8 cellular contexts compared by ENCODE assay signal in genomic region chr7:127584648-127585043, GRCh38. TPM values are rescaled to one million over a fixed set of nuclear protein-coding genes. Genes with fewer than 3 reads are reported as not detected.
DNase-seq lines count a peak whose midpoint lies in the region; ATAC-seq and TF ChIP-seq lines count a peak whose summit lies in the region.

No MANE protein-coding gene starts in this region.

- no peak overlapping the region for H2BK20ac ChIP-seq in H9 (ENCODE audit: low read depth, low read length, poor library complexity, severe bottlenecking)

- peak overlapping the region in 2 of 3 experiments; percentile 74 to 95; a peak in 2 of 7 replicates for H3K27ac Mint-ChIP-seq in H9
- peak overlapping the region; percentile 48 for H3K27ac Mint-ChIP-seq in glutamatergic neuron (ENCODE audit: unreplicated experiment)

- no peak overlapping the region for H4K91ac ChIP-seq in H9 (ENCODE audit: insufficient read length, low read depth, low read length)

- H3K27ac ChIP-seq in H9 (ENCODE audit: insufficient read length, low read depth, low read length): no peak overlapping the region

- H3K9me3 Mint-ChIP-seq in H9 (no peaks in the 10 kb centered on the region), glutamatergic neuron (ENCODE audit: unreplicated experiment) (peaks cover 12% of the 10 kb centered on the region)

- H3K4ac ChIP-seq in H9 (ENCODE audit: low read depth, low read length): no peak overlapping the region

- no peaks in the 10 kb centered on the region for H3K79me2 ChIP-seq in H9 (ENCODE audit: insufficient read depth, low read length)

- H2AFZ ChIP-seq in H9 (ENCODE audit: low read length): no peak overlapping the region

- no peak overlapping the region for H2BK15ac ChIP-seq in H9 (ENCODE audit: low read depth, low read length)

- ATAC-seq in GM21447 (IDR thresholded peaks at IDR 0.05; ENCODE audit: unreplicated experiment): no peak
- no peak for ATAC-seq in GM21529 (IDR thresholded peaks at IDR 0.05; ENCODE audit: unreplicated experiment)

- peaks cover 2% of the 10 kb centered on the region; the same call in 1 of the 2 replicates for H3K4me1 ChIP-seq in H9 (ENCODE audit: insufficient read depth, low read length)
- H3K4me1 ChIP-seq in skeletal muscle satellite cell (ENCODE audit: control insufficient read depth, insufficient read depth, low read length): peaks cover 40% of the 10 kb centered on the region

- H3K9ac ChIP-seq in H9 (ENCODE audit: extremely low read depth, insufficient read length, low read length) (peak overlapping the region; percentile 53), skeletal muscle satellite cell (ENCODE audit: low read depth, low read length) (peak overlapping the region; percentile 96)

- no peak overlapping the region for H4K5ac ChIP-seq in H9 (ENCODE audit: insufficient read length, low read depth, low read length)

- no peak overlapping the region for H3K56ac ChIP-seq in H9 (ENCODE audit: insufficient read length, low read depth, low read length)

- H3K23me2 ChIP-seq in H9 (ENCODE audit: insufficient read length, low read depth, low read length, poor library complexity, severe bottlenecking): peaks cover 18% of the 10 kb centered on the region

- H3K9me3 ChIP-seq in H9 (ENCODE audit: control insufficient read depth, low read depth, low read length) (no peaks in the 10 kb centered on the region), skeletal muscle satellite cell (replicated peaks; ENCODE audit: low read length) (no peaks in the 10 kb centered on the region)

- H2BK120ac ChIP-seq in H9 (ENCODE audit: low read depth, low read length, poor library complexity, severe bottlenecking): no peak overlapping the region

- H2BK5ac ChIP-seq in H9 (ENCODE audit: insufficient read length, low read length): no peak overlapping the region

- no CpG with 5 or more reads among the region's 12 CpGs for WGBS in H9 (ENCODE audit: extremely low coverage, insufficient read length, low lambda C conversion rate)

- no peak overlapping the region for H4K8ac ChIP-seq in H9 (replicated peaks; ENCODE audit: insufficient read length, low read depth, low read length)

- no peak overlapping the region for H3T11ph ChIP-seq in H9 (ENCODE audit: low read length)

- peaks cover 6% of the 10 kb centered on the region for H3K79me1 ChIP-seq in H9 (ENCODE audit: insufficient read depth, low read depth, low read length, poor library complexity, severe bottlenecking)

- H3K23ac ChIP-seq in H9 (ENCODE audit: insufficient read length, low read depth, low read length): no peak overlapping the region

- DNase-seq in H9 (no peak), glutamatergic neuron (no peak), GM19238 (ENCODE audit: insufficient read length, low spot score) (no peak), middle frontal gyrus (ENCODE audit: extremely low spot score, low spot score) (no peak)

- H3K14ac ChIP-seq in H9 (ENCODE audit: insufficient read depth, low read length): no peak overlapping the region

- H3K27me3 ChIP-seq in H9 (ENCODE audit: insufficient read depth, low read length) (peaks cover 7% of the 10 kb centered on the region; the same call in 1 of the 2 replicates), skeletal muscle satellite cell (ENCODE audit: control insufficient read depth, insufficient read depth, low read length) (no peaks in the 10 kb centered on the region)

- TF ChIP-seq CTCF in H9 (conservative IDR thresholded peaks at IDR 0.05) (no peak), WI38 (IDR thresholded peaks at IDR 0.05; ENCODE audit: low read depth, low read length) (no peak), glutamatergic neuron (IDR thresholded peaks at IDR 0.05; ENCODE audit: partially characterized antibody, unreplicated experiment) (no peak)

- no peak overlapping the region for H2AK5ac ChIP-seq in H9 (ENCODE audit: insufficient read length, low read length)

- H4K20me1 ChIP-seq in H9 (ENCODE audit: control insufficient read depth, insufficient read depth, insufficient read length): no peaks in the 10 kb centered on the region

- H3K4me3 ChIP-seq in WI38 (ENCODE audit: low read depth, low read length): peak overlapping the region; percentile 91
- peak overlapping the region; percentile 96 for H3K4me3 ChIP-seq in skeletal muscle satellite cell (ENCODE audit: low read length)

- peaks cover 18 to 30% of the 10 kb centered on the region in 2 experiments for H3K4me1 Mint-ChIP-seq in H9
- H3K4me1 Mint-ChIP-seq in glutamatergic neuron (ENCODE audit: low read depth, unreplicated experiment): peaks cover 15% of the 10 kb centered on the region

- H3K18ac ChIP-seq in H9 (ENCODE audit: insufficient read length, low read depth, low read length): no peak overlapping the region

- peaks cover 14 to 34% (median 18%) of the 10 kb centered on the region in 3 experiments for H3K36me3 Mint-ChIP-seq in H9 (ENCODE audit: insufficient read depth in 1 of 3, low read depth in 3 of 3)
- peaks cover under 1% of the 10 kb centered on the region for H3K36me3 Mint-ChIP-seq in glutamatergic neuron (ENCODE audit: unreplicated experiment)

- H2BK12ac ChIP-seq in H9 (ENCODE audit: insufficient read length, low read depth, low read length): no peak overlapping the region

- peaks cover 33% of the 10 kb centered on the region for H3K36me3 ChIP-seq in skeletal muscle satellite cell (ENCODE audit: insufficient read depth, low read length)

- H3K27me3 Mint-ChIP-seq in H9 (ENCODE audit: low read depth) (peaks cover 24% of the 10 kb centered on the region), glutamatergic neuron (ENCODE audit: unreplicated experiment) (peaks cover 8% of the 10 kb centered on the region)

- H3K4me2 ChIP-seq in H9 (ENCODE audit: insufficient read depth, insufficient read length, low read length) (peak overlapping the region; percentile 82), skeletal muscle satellite cell (ENCODE audit: low read length) (peak overlapping the region; percentile 98)

- H3K4me3 Mint-ChIP-seq in H9: peak overlapping the region; percentile 91 to 95
- peak overlapping the region; percentile 94 for H3K4me3 Mint-ChIP-seq in glutamatergic neuron (ENCODE audit: unreplicated experiment)

RNA-seq across cellular contexts. Expression of gene GCC1, which starts 0.8 kb away (rescaled TPM):
- 16.8 and 18.4 TPM in 2 replicates for total RNA-seq in H9 (2021)
- 14.9 TPM for total RNA-seq in glutamatergic neuron (ENCODE audit: unreplicated experiment)
- 13.8 and 13.9 TPM in 2 replicates for total RNA-seq in skeletal muscle satellite cell (2012; rRNA removed)

RNA-seq across cellular contexts. Expression of gene ARF5, which starts 3.6 kb away (rescaled TPM):
- total RNA-seq in H9 (2021) (169 and 177 TPM in 2 replicates), glutamatergic neuron (ENCODE audit: unreplicated experiment) (137 TPM)
- total RNA-seq in skeletal muscle satellite cell (2012; rRNA removed): 112 and 124 TPM in 2 replicates

RNA-seq across cellular contexts. Expression of gene FSCN3, which starts 8.9 kb away (rescaled TPM):
- total RNA-seq in H9 (2021) (0.94 and 1.7 TPM in 2 replicates), glutamatergic neuron (ENCODE audit: unreplicated experiment) (1.2 TPM)
- 0.66 and 2.8 TPM in 2 replicates for total RNA-seq in skeletal muscle satellite cell (2012; rRNA removed)

RNA-seq across cellular contexts. Expression of gene PAX4, which starts 33.3 kb away (rescaled TPM):
- total RNA-seq in H9 (2021) (not detected in 2 replicates), glutamatergic neuron (ENCODE audit: unreplicated experiment) (not detected)
- not detected in 2 replicates for total RNA-seq in skeletal muscle satellite cell (2012; rRNA removed)
